Comparison of ENCODE assay signal across 1 cellular context in the genomic region with DNA sequence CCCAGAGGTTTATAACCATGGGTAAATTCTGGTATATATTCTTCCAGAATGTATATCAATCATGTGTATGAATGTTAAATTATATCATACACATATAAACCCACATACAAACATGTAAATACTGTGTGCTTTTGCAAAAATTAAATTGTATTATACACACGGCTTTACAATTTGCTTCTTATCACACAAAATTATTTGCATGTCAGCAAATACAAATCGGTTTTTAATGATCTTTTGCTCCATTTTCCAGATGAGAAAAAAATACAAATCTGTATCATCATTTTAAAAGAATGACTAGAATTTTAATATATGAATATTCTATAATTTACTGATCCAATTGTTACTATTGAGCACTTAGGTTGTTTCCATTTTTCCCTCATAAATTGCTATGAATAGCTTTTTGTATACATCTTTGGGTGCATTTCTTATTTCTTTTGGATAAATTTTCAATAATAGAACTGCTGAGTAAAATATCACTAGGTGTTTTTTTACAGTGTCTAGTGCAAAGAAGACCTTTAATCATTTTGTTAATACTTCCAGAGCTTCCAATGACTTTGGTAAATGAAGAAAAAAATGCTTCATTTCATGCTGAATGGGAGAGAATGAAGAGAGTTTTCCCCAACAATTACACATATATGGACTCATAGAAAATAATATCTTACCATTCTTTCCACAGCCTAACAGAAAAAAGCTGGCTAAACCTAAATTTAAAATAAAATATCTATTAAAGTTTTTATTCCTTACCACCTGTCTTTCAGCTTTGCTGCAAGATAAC.
A peak's percentile ranks its signal among the peaks of the same experiment; 100 is the strongest.
TF ChIP-seq lines count a peak whose summit lies in the region.

No MANE protein-coding gene starts in this region.

TF ChIP-seq in HepG2, 621 proteins besides CTCF, POLR2A, EP300 and RAD21 (continued from another document):
- TF ChIP-seq, protein P1, sequence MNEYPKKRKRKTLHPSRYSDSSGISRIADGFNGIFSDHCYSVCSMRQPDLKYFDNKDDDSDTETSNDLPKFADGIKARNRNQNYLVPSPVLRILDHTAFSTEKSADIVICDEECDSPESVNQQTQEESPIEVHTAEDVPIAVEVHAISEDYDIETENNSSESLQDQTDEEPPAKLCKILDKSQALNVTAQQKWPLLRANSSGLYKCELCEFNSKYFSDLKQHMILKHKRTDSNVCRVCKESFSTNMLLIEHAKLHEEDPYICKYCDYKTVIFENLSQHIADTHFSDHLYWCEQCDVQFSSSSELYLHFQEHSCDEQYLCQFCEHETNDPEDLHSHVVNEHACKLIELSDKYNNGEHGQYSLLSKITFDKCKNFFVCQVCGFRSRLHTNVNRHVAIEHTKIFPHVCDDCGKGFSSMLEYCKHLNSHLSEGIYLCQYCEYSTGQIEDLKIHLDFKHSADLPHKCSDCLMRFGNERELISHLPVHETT (CRISPR knock-in tag; conservative IDR thresholded peaks at IDR 0.05): no peak
- TF ChIP-seq ZNF124 (CRISPR knock-in tag; IDR thresholded peaks at IDR 0.05) (0 out of 2 replicates have a peak, but pooled peaks have one; percentile 6), PHB2 (IDR thresholded peaks at IDR 0.05; ENCODE audit: partially characterized antibody) (no peak), EED (CRISPR knock-in tag; IDR thresholded peaks at IDR 0.05) (no peak), ZNF781 (CRISPR knock-in tag; IDR thresholded peaks at IDR 0.05; ENCODE audit: borderline replicate concordance, not compliant biosample characterization) (no peak), CC2D1A (CRISPR knock-in tag; IDR thresholded peaks at IDR 0.05) (no peak), ZNF33B (CRISPR knock-in tag; IDR thresholded peaks at IDR 0.05) (no peak), ZNF572 (CRISPR knock-in tag; IDR thresholded peaks at IDR 0.05) (no peak), FOXJ3 (CRISPR knock-in tag; IDR thresholded peaks at IDR 0.05; ENCODE audit: borderline replicate concordance) (no peak), TCF7 (IDR thresholded peaks at IDR 0.05; ENCODE audit: low read depth) (no peak), ZNF547 (CRISPR knock-in tag; IDR thresholded peaks at IDR 0.05) (no peak), XBP1 (CRISPR knock-in tag; IDR thresholded peaks at IDR 0.05) (no peak), ZNF7 (CRISPR knock-in tag; IDR thresholded peaks at IDR 0.05) (no peak), MEIS2 (CRISPR knock-in tag; IDR thresholded peaks at IDR 0.05) (no peak), ATF7 (IDR thresholded peaks at IDR 0.05) (no peak), ATF7 (CRISPR knock-in tag; IDR thresholded peaks at IDR 0.05) (no peak), MAFF (IDR thresholded peaks at IDR 0.05; ENCODE audit: low read depth, low read length) (peak; percentile 73; the same call in 1 of the 2 replicates), KLF16 (CRISPR knock-in tag; IDR thresholded peaks at IDR 0.05) (no peak)
- TF ChIP-seq, protein P2, sequence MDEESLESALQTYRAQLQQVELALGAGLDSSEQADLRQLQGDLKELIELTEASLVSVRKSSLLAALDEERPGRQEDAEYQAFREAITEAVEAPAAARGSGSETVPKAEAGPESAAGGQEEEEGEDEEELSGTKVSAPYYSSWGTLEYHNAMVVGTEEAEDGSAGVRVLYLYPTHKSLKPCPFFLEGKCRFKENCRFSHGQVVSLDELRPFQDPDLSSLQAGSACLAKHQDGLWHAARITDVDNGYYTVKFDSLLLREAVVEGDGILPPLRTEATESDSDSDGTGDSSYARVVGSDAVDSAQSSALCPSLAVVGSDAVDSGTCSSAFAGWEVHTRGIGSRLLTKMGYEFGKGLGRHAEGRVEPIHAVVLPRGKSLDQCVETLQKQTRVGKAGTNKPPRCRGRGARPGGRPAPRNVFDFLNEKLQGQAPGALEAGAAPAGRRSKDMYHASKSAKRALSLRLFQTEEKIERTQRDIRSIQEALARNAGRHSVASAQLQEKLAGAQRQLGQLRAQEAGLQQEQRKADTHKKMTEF (CRISPR knock-in tag; IDR thresholded peaks at IDR 0.05): 0 out of 2 replicates have a peak, but pooled peaks have one; percentile 2
- TF ChIP-seq, protein P3, sequence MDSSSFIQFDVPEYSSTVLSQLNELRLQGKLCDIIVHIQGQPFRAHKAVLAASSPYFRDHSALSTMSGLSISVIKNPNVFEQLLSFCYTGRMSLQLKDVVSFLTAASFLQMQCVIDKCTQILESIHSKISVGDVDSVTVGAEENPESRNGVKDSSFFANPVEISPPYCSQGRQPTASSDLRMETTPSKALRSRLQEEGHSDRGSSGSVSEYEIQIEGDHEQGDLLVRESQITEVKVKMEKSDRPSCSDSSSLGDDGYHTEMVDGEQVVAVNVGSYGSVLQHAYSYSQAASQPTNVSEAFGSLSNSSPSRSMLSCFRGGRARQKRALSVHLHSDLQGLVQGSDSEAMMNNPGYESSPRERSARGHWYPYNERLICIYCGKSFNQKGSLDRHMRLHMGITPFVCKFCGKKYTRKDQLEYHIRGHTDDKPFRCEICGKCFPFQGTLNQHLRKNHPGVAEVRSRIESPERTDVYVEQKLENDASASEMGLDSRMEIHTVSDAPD (CRISPR knock-in tag; IDR thresholded peaks at IDR 0.05): no peak
- TF ChIP-seq, protein P4, sequence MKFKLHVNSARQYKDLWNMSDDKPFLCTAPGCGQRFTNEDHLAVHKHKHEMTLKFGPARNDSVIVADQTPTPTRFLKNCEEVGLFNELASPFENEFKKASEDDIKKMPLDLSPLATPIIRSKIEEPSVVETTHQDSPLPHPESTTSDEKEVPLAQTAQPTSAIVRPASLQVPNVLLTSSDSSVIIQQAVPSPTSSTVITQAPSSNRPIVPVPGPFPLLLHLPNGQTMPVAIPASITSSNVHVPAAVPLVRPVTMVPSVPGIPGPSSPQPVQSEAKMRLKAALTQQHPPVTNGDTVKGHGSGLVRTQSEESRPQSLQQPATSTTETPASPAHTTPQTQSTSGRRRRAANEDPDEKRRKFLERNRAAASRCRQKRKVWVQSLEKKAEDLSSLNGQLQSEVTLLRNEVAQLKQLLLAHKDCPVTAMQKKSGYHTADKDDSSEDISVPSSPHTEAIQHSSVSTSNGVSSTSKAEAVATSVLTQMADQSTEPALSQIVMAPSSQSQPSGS (CRISPR knock-in tag; IDR thresholded peaks at IDR 0.05): no peak
- TF ChIP-seq, protein P5, sequence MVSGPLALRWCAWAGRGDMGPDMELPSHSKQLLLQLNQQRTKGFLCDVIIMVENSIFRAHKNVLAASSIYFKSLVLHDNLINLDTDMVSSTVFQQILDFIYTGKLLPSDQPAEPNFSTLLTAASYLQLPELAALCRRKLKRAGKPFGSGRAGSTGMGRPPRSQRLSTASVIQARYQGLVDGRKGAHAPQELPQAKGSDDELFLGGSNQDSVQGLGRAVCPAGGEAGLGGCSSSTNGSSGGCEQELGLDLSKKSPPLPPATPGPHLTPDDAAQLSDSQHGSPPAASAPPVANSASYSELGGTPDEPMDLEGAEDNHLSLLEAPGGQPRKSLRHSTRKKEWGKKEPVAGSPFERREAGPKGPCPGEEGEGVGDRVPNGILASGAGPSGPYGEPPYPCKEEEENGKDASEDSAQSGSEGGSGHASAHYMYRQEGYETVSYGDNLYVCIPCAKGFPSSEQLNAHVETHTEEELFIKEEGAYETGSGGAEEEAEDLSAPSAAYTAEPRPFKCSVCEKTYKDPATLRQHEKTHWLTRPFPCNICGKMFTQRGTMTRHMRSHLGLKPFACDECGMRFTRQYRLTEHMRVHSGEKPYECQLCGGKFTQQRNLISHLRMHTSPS (CRISPR knock-in tag; IDR thresholded peaks at IDR 0.05; ENCODE audit: low read depth): no peak
